In genomic region chr12:47841506-47841905, GRCh38 we compare ENCODE assay signal across 22 cellular contexts. TPM values are rescaled to one million over a fixed set of nuclear protein-coding genes. Genes with fewer than 3 reads are reported as not detected.
DNase-seq lines count a peak whose midpoint lies in the region; ATAC-seq and TF ChIP-seq lines count a peak whose summit lies in the region.
"Had no signal": no experiment of that assay in that cellular context is flagged by ENCODE, and none has a peak within 500 bp of the region (broad histone marks: within the 10 kb centered on the region; RNA-seq: fewer than 3 reads in every experiment).

No MANE protein-coding gene starts in this region.

- DNase-seq in activated CD4-positive, alpha-beta memory T cell treated with anti-CD3 and anti-CD28 coated beads for 36 hours = no peak
- no peak for DNase-seq in activated CD4-positive, alpha-beta memory T cell treated with anti-CD3 and anti-CD28 coated beads, Interleukin-2, amount 10 ng/mL, durations not matched to agents 7 days and 5 days
- DNase-seq in IMR-90 (peak; percentile 48), fibroblast of pulmonary artery (ENCODE audit: low read depth) (peak; percentile 33), mesothelial cell of epicardium (ENCODE audit: low spot score in 2 of 2, unreplicated experiment in 2 of 2) (no peak), NCI-H524 (lab: John Stamatoyannopoulos, UW) (no peak), DMS 273 treated with DMSO at 0.1 percent for 48 hours (lab: John Stamatoyannopoulos, UW) (no peak), omental fat pad (ENCODE audit: low spot score) (no peak)
- DNase-seq: AML-193; C1 segment of cervical spinal cord; CD8-positive, alpha-beta T cell; DMS153; MV-4-11; NCI-H1105 treated with DMSO at 0.1 percent for 48 hours; NCI-H2029 treated with DMSO at 0.1 percent for 48 hours; NCI-H226; NCI-H524 treated with DMSO at 0.1 percent for 48 hours; OCI-M1 had no signal

- no peaks in the 10 kb centered on the region for H3K79me1 ChIP-seq in IMR-90 (ENCODE audit: low read depth in 1 of 2, low read length in 2 of 2)

- TF ChIP-seq CTCF in IMR-90 (conservative IDR thresholded peaks at IDR 0.05; ENCODE audit: low read depth, low read length) (no peak), fibroblast of pulmonary artery (IDR thresholded peaks at IDR 0.05; ENCODE audit: low read length, missing control alignments) (no peak), mesothelial cell of epicardium (IDR thresholded peaks at IDR 0.05; ENCODE audit: unreplicated experiment) (no peak), omental fat pad (IDR thresholded peaks at IDR 0.05) (no peak)

- no peaks in the 10 kb centered on the region for H3K9me3 ChIP-seq in IMR-90 (ENCODE audit: control insufficient read depth, insufficient read depth, low read length)
- H3K9me3 ChIP-seq: HAP-1 had no signal

- no peak overlapping the region for H2BK120ac ChIP-seq in IMR-90 (ENCODE audit: low read depth, low read length)

- no peak overlapping the region for H3K27ac ChIP-seq in IMR-90 (ENCODE audit: insufficient read depth, low read length)

- peaks cover 36% of the 10 kb centered on the region for H3K36me3 Mint-ChIP-seq in activated CD4-positive, alpha-beta memory T cell treated with anti-CD3 and anti-CD28 coated beads for 36 hours
- peaks cover 31% of the 10 kb centered on the region for H3K36me3 Mint-ChIP-seq in activated CD4-positive, alpha-beta memory T cell treated with anti-CD3 and anti-CD28 coated beads, Interleukin-2, amount 10 ng/mL, durations not matched to agents 7 days and 5 days (ENCODE audit: low read depth)
- H3K36me3 Mint-ChIP-seq in mesothelial cell of epicardium = no peaks in the 10 kb centered on the region
- H3K36me3 Mint-ChIP-seq: CD8-positive, alpha-beta T cell had no signal

- H2AK5ac ChIP-seq in IMR-90 (ENCODE audit: low read depth, low read length) = no peak overlapping the region

- H3K4ac ChIP-seq in IMR-90 (ENCODE audit: low read depth, low read length) = peak overlapping the region; percentile 11; the same call in 1 of the 2 replicates

- dilution Hi-C loops in IMR-90 (cut with HindIII; ENCODE audit: low sequenced_read_pairs, unreplicated experiment) = loop anchor here (10.0 kb wide), 1 partner anchor 57 kb away; no protein-coding TSS in a partner anchor

- no peak overlapping the region for H2AFZ ChIP-seq in IMR-90 (replicated peaks; ENCODE audit: low read length, poor library complexity)
- H2AFZ ChIP-seq: GM23338 had no signal

- no peak for TF ChIP-seq RAD21 in IMR-90 (IDR thresholded peaks at IDR 0.05; ENCODE audit: low read length)

- no peak overlapping the region for H3K18ac ChIP-seq in IMR-90 (ENCODE audit: low read depth, low read length)

- H4K8ac ChIP-seq in IMR-90 (ENCODE audit: low read depth in 2 of 2, low read length in 2 of 2) = peak overlapping the region in 1 of 2 experiments; percentile 75; a peak in 1 of 4 replicates

- H4K5ac ChIP-seq in IMR-90 (ENCODE audit: low read depth, low read length) = no peak overlapping the region

- no peak overlapping the region for H3K4me3 ChIP-seq in IMR-90 (ENCODE audit: insufficient read depth, low read depth, low read length)
- H3K4me3 ChIP-seq in fibroblast of pulmonary artery (replicated peaks; ENCODE audit: low read depth, low read length) = no peak overlapping the region
- H3K4me3 ChIP-seq: GM23338, HAP-1 had no signal

- H3K4me3 Mint-ChIP-seq in activated CD4-positive, alpha-beta memory T cell treated with anti-CD3 and anti-CD28 coated beads for 36 hours = no peak overlapping the region
- H3K4me3 Mint-ChIP-seq in activated CD4-positive, alpha-beta memory T cell treated with anti-CD3 and anti-CD28 coated beads, Interleukin-2, amount 10 ng/mL, durations not matched to agents 7 days and 5 days = no peak overlapping the region
- no peak overlapping the region for H3K4me3 Mint-ChIP-seq in mesothelial cell of epicardium
- H3K4me3 Mint-ChIP-seq: CD8-positive, alpha-beta T cell; GM23338; IgD-negative memory B cell had no signal

- H4K20me1 ChIP-seq in IMR-90 (ENCODE audit: insufficient read depth, low read length) = no peaks in the 10 kb centered on the region; the same call in 1 of the 2 replicates

- H3K27me3 ChIP-seq in IMR-90 (ENCODE audit: control insufficient read depth, insufficient read depth, low read length) = no peaks in the 10 kb centered on the region

- 0 out of 2 replicates have a peak, but pooled peaks cover 5% of the 10 kb centered on the region for H3K9me1 ChIP-seq in IMR-90 (ENCODE audit: insufficient read depth, low read length)

- H2BK5ac ChIP-seq in IMR-90 (ENCODE audit: low read depth, low read length, poor library complexity, severe bottlenecking) = no peak overlapping the region

- H4K91ac ChIP-seq in IMR-90 (ENCODE audit: insufficient read depth, low read depth, low read length) = no peak overlapping the region

- H2BK20ac ChIP-seq in IMR-90 (ENCODE audit: low read depth, low read length) = no peak overlapping the region

- WGBS in IMR-90 (ENCODE audit: extremely low coverage in 2 of 2, insufficient read length in 1 of 2), 2 experiments = no CpG with 5 or more reads among the region's 2 CpGs

- ATAC-seq in IMR-90 (ENCODE audit: low read depth) = peak; percentile 47
- no peak for ATAC-seq in omental fat pad (ENCODE audit: low FRiP score)
- ATAC-seq: CD8-positive, alpha-beta T cell; GM23338; Right ventricle myocardium inferior had no signal

- intact Hi-C loops in activated CD4-positive, alpha-beta memory T cell treated with anti-CD3 and anti-CD28 coated beads for 36 hours (cut with micrococcal nuclease) = no loop called here
- intact Hi-C loops in IMR-90 (cut with micrococcal nuclease) = no loop called here

- H3K9ac ChIP-seq in IMR-90 (ENCODE audit: low read depth, low read length) = no peak overlapping the region

- H3K14ac ChIP-seq in IMR-90 (replicated peaks; ENCODE audit: low read depth, low read length) = no peak overlapping the region

- no peak overlapping the region for H2BK15ac ChIP-seq in IMR-90 (ENCODE audit: low read depth, low read length)

- no peak overlapping the region for H3K4me2 ChIP-seq in IMR-90 (ENCODE audit: low read depth, low read length)
- H3K4me2 ChIP-seq: GM23338 had no signal

- CTCF ChIA-PET in activated CD4-positive, alpha-beta memory T cell treated with anti-CD3 and anti-CD28 coated beads for 36 hours (lab: Charles Lee) = interaction anchor here (0.9 to 17.3 kb wide), 10 partner anchors 9 to 122 kb away, joined by 3 to 795 read pairs (median 18); partner anchors contain the start of genes HDAC7, SLC48A1, TMEM106C and VDR
- CTCF ChIA-PET in activated CD4-positive, alpha-beta memory T cell treated with anti-CD3 and anti-CD28 coated beads, Interleukin-2, amount 10 ng/mL, durations not matched to agents 7 days and 5 days (lab: Charles Lee) = interaction anchor here (0.9 to 20.9 kb wide), 6 partner anchors 9 to 100 kb away, joined by 3 to 578 read pairs (median 142); partner anchors contain the start of gene SLC48A1
- CTCF ChIA-PET in IMR-90 (lab: Yijun Ruan, JAX) = interaction anchor here (1.2 kb wide), 2 partner anchors 99 to 108 kb away, joined by 3 read pairs; no protein-coding TSS in a partner anchor

- POLR2A ChIA-PET in activated CD4-positive, alpha-beta memory T cell treated with anti-CD3 and anti-CD28 coated beads for 36 hours (lab: Charles Lee) = interaction anchor here (1.3 to 6.5 kb wide), 6 partner anchors 10 to 84 kb away, joined by 3 to 70 read pairs (median 6); partner anchors contain the start of gene VDR
- POLR2A ChIA-PET in activated CD4-positive, alpha-beta memory T cell treated with anti-CD3 and anti-CD28 coated beads, Interleukin-2, amount 10 ng/mL, durations not matched to agents 7 days and 5 days (lab: Charles Lee) = interaction anchor here (1.8 to 19.3 kb wide), 4 partner anchors 14 to 99 kb away, joined by 4 to 1018 read pairs (median 28); partner anchors contain the start of gene HDAC7
- POLR2A ChIA-PET in IMR-90 (lab: Charles Lee; ENCODE audit: unreplicated experiment) = no interaction called here

- peak overlapping the region; percentile 58 for H3K27ac Mint-ChIP-seq in activated CD4-positive, alpha-beta memory T cell treated with anti-CD3 and anti-CD28 coated beads for 36 hours
- no peak overlapping the region for H3K27ac Mint-ChIP-seq in activated CD4-positive, alpha-beta memory T cell treated with anti-CD3 and anti-CD28 coated beads, Interleukin-2, amount 10 ng/mL, durations not matched to agents 7 days and 5 days
- peak overlapping the region; percentile 84 for H3K27ac Mint-ChIP-seq in mesothelial cell of epicardium
- H3K27ac Mint-ChIP-seq: CD8-positive, alpha-beta T cell; GM23338; IgD-negative memory B cell had no signal

- H3K4me1 Mint-ChIP-seq in activated CD4-positive, alpha-beta memory T cell treated with anti-CD3 and anti-CD28 coated beads for 36 hours (ENCODE audit: low read depth) = peaks cover 23% of the 10 kb centered on the region
- H3K4me1 Mint-ChIP-seq in activated CD4-positive, alpha-beta memory T cell treated with anti-CD3 and anti-CD28 coated beads, Interleukin-2, amount 10 ng/mL, durations not matched to agents 7 days and 5 days = peaks cover 23% of the 10 kb centered on the region
- H3K4me1 Mint-ChIP-seq in mesothelial cell of epicardium = peaks cover 19% of the 10 kb centered on the region

- no peak overlapping the region for H3K23ac ChIP-seq in IMR-90 (ENCODE audit: low read depth, low read length)

- no TSS peak for BruUV-seq in IMR-90 (replicated peaks; lab: Mats Ljungman, UMichigan)

- no peaks in the 10 kb centered on the region for H3K9me3 Mint-ChIP-seq in activated CD4-positive, alpha-beta memory T cell treated with anti-CD3 and anti-CD28 coated beads for 36 hours
- no peaks in the 10 kb centered on the region for H3K9me3 Mint-ChIP-seq in activated CD4-positive, alpha-beta memory T cell treated with anti-CD3 and anti-CD28 coated beads, Interleukin-2, amount 10 ng/mL, durations not matched to agents 7 days and 5 days
- no peaks in the 10 kb centered on the region for H3K9me3 Mint-ChIP-seq in mesothelial cell of epicardium
- H3K9me3 Mint-ChIP-seq: CD8-positive, alpha-beta T cell; GM23338; IgD-negative memory B cell had no signal

- H3K56ac ChIP-seq in IMR-90 (ENCODE audit: extremely low read depth, insufficient read depth, low read length) = no peak overlapping the region

- H3K4me1 ChIP-seq in IMR-90 (ENCODE audit: control insufficient read depth, insufficient read depth, low read length) = peaks cover 9% of the 10 kb centered on the region
- H3K4me1 ChIP-seq: HAP-1 had no signal

- in situ Hi-C loops in IMR-90 (cut with MboI; ENCODE audit: low sequenced_read_pairs) = no loop called here

- TF ChIP-seq POLR2A in IMR-90 (IDR thresholded peaks at IDR 0.05; ENCODE audit: low read depth, low read length) = no peak

- no peak overlapping the region for H2AK9ac ChIP-seq in IMR-90 (replicated peaks; ENCODE audit: low read depth, low read length, poor library complexity)

- no peaks in the 10 kb centered on the region for H3K27me3 Mint-ChIP-seq in activated CD4-positive, alpha-beta memory T cell treated with anti-CD3 and anti-CD28 coated beads for 36 hours
- no peaks in the 10 kb centered on the region for H3K27me3 Mint-ChIP-seq in activated CD4-positive, alpha-beta memory T cell treated with anti-CD3 and anti-CD28 coated beads, Interleukin-2, amount 10 ng/mL, durations not matched to agents 7 days and 5 days
- H3K27me3 Mint-ChIP-seq in mesothelial cell of epicardium (ENCODE audit: low read depth) = peaks cover 2% of the 10 kb centered on the region

- H3K36me3 ChIP-seq in IMR-90 (ENCODE audit: control insufficient read depth, insufficient read depth, low read length) = 0 out of 2 replicates have a peak, but pooled peaks cover 3% of the 10 kb centered on the region
- H3K36me3 ChIP-seq: HAP-1 had no signal

RNA-seq across cellular contexts. Expression of gene HDAC7, which starts 21.8 kb away (rescaled TPM):
- total RNA-seq in activated CD4-positive, alpha-beta memory T cell treated with anti-CD3 and anti-CD28 coated beads for 36 hours = 100 to 1,000 TPM; 257 to 280 TPM
- total RNA-seq in activated CD4-positive, alpha-beta memory T cell treated with anti-CD3 and anti-CD28 coated beads, Interleukin-2, amount 10 ng/mL, durations not matched to agents 7 days and 5 days = 100 to 1,000 TPM; 315 to 328 TPM
- total RNA-seq in IMR-90 (2012; rRNA removed) (10.4 and 10.6 TPM in 2 replicates), mesothelial cell of epicardium (113 to 132 TPM (median 123 TPM) in 3 replicates), omental fat pad (100 to 1,000 TPM in 1 of 4 donors, 10 to 100 TPM in 3; 40.3 to 102 (median 62.9) TPM)
- 64.7 and 65.1 TPM in 2 replicates for polyA plus RNA-seq in IMR-90 (2012; rRNA removed)
- 51.5 and 60.5 TPM in 2 replicates for polyA plus RNA-seq in IMR-90 (2012; cell fraction: cytosol; rRNA removed)
- polyA plus RNA-seq in IMR-90 (2012; cell fraction: nucleus; rRNA removed; ENCODE audit: low replicate concordance) = 183 and 377 TPM in 2 replicates

Comparison
In these comparisons a context has a peak if more than half of its experiments do, and no peak if none do; other contexts are left out.
1. DNase-seq: peak in IMR-90 (single experiment) and fibroblast of pulmonary artery (single experiment); none in activated CD4-positive, alpha-beta memory T cell treated with anti-CD3 and anti-CD28 coated beads for 36 hours (single experiment), activated CD4-positive, alpha-beta memory T cell treated with anti-CD3 and anti-CD28 coated beads, Interleukin-2, amount 10 ng/mL, durations not matched to agents 7 days and 5 days (single experiment), mesothelial cell of epicardium (0 of 2), NCI-H524 (0 of 2), DMS 273 treated with DMSO at 0.1 percent for 48 hours (single experiment) and omental fat pad (single experiment).